1 cellular context compared by ENCODE assay signal in genomic region chr19:41859213-41859617, GRCh38.
A peak's percentile ranks its signal among the peaks of the same experiment; 100 is the strongest.
TF ChIP-seq lines count a peak whose summit lies in the region.

No MANE protein-coding gene starts in this region.

TF ChIP-seq in IMR-90, 13 proteins besides CTCF, POLR2A, EP300 and RAD21:
- 0 out of 2 replicates have a peak, but pooled peaks have one; percentile 14 for TF ChIP-seq SMC3 (IDR thresholded peaks at IDR 0.05; ENCODE audit: low read depth, low read length)
- TF ChIP-seq RCOR1 (IDR thresholded peaks at IDR 0.05; ENCODE audit: insufficient replicate concordance, low read length): no peak
- TF ChIP-seq NFE2L2 (IDR thresholded peaks at IDR 0.05; ENCODE audit: low read depth, low read length): no peak
- no peak for TF ChIP-seq MXI1 (IDR thresholded peaks at IDR 0.05; ENCODE audit: borderline replicate concordance, low read depth, low read length)
- no peak for TF ChIP-seq MAZ (IDR thresholded peaks at IDR 0.05; ENCODE audit: borderline replicate concordance, low read depth, low read length)
- no peak for TF ChIP-seq ELK1 (IDR thresholded peaks at IDR 0.05; ENCODE audit: borderline replicate concordance, low read depth, low read length)
- no peak for TF ChIP-seq CHD1 (IDR thresholded peaks at IDR 0.05; ENCODE audit: low read depth, low read length)
- TF ChIP-seq BHLHE40 (IDR thresholded peaks at IDR 0.05; ENCODE audit: low read depth, low read length): no peak
